ENCODE assay signal across 12 cellular contexts in the genomic region with DNA sequence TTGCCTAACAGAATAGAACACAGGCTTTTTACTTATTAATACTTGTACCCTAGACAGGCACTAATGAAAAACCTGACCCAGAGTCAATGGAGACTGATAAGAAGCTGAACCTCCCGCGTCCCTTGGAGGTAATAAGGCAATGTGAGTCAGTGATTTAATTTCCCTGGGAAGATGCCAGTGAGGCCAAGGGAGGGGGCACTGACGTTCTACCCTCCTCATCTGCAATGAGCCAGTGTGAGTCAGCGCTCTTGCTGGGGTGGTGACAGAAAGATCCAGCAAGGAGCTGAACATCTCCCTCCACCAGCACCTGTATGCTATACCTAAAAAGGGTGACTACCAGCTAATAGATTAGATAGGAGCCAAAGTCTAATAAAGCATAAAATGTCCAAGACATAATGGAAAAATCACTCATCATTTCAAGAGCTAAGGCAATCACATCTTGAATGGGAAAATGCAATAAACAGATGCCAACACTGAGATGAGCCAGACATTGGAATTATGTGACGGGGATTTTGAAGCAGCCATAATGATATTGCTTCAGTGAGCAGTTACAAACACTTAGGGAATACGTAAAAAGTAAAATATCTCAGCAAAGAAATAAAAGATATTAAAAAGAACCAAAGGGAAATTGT.
DNase-seq lines count a peak whose midpoint lies in the region; ATAC-seq, FAIRE-seq and TF ChIP-seq lines count a peak whose summit lies in the region.
"Had no signal": no experiment of that assay in that cellular context is flagged by ENCODE, and none has a peak within 500 bp of the region (broad histone marks: within the 10 kb centered on the region; RNA-seq: fewer than 3 reads in every experiment).

No MANE protein-coding gene starts in this region.

- H3K4me3 ChIP-seq in adrenal gland: no peak overlapping the region
- H3K4me3 ChIP-seq in cardiac muscle cell: no peak overlapping the region
- no peak overlapping the region for H3K4me3 ChIP-seq in skeletal muscle cell (ENCODE audit: low read depth, low read length)

- intact Hi-C loops in adrenal gland (cut with DNase I): no loop called here

- WGBS in adrenal gland, 4 donors: 34 to 41% (median 36%) methylated on average over 6 of the region's 6 CpGs

- peak in 1 of 2 donors; percentile 21 for TF ChIP-seq POLR2A in adrenal gland (IDR thresholded peaks at IDR 0.05)

- H3K27me3 ChIP-seq in adrenal gland (no peaks in the 10 kb centered on the region), cardiac muscle cell (no peaks in the 10 kb centered on the region)

- no peak for ATAC-seq in HG03095 (IDR thresholded peaks at IDR 0.05; ENCODE audit: unreplicated experiment)

- no peak for FAIRE-seq in GM19239 (lab: Jason Lieb, UNC)
- FAIRE-seq: G401.6 had no signal

- H3K27ac ChIP-seq in adrenal gland: peak overlapping the region in 3 of 5 donors; percentile 29 to 82 (median 38)
- H3K27ac ChIP-seq in cardiac muscle cell: peak overlapping the region; percentile 57

- H3K36me3 ChIP-seq in adrenal gland (replicated peaks in 1 of 2) (no peaks in the 10 kb centered on the region), cardiac muscle cell (peaks cover 9% of the 10 kb centered on the region)

- DNase-seq in H4 (ENCODE audit: low spot score) (peak; percentile 86), adrenal gland (peak; percentile 89 to 97 (median 91)), cardiac muscle cell (ENCODE audit: low read depth in 1 of 2, low spot score in 1 of 2) (peak in 1 of 2 donors; percentile 77), skeletal muscle cell (ENCODE audit: low read depth) (peak; percentile 76), NCI-H2107 treated with DMSO at 0.1 percent for 48 hours (lab: John Stamatoyannopoulos, UW; ENCODE audit: unreplicated experiment) (no peak), GM19239 (ENCODE audit: insufficient read length, low spot score) (no peak), NCI-H510A (lab: John Stamatoyannopoulos, UW) (no peak)
- DNase-seq: activated CD4-positive, alpha-beta T cell treated with anti-CD3 and anti-CD28 coated beads for 1 hour; activated naive CD8-positive, alpha-beta T cell treated with anti-CD3 and anti-CD28 coated beads, Interleukin-2, amount 10 ng/mL, durations not matched to agents 7 days and 5 days; naive B cell had no signal

- H3K9me3 ChIP-seq in adrenal gland (replicated peaks in 1 of 3) (no peaks in the 10 kb centered on the region), cardiac muscle cell (ENCODE audit: low read depth) (no peaks in the 10 kb centered on the region)

- TF ChIP-seq CTCF in adrenal gland (IDR thresholded peaks at IDR 0.05) (no peak), cardiac muscle cell (IDR thresholded peaks at IDR 0.05; ENCODE audit: low read depth, low read length) (no peak)

- peaks cover 9 to 10% of the 10 kb centered on the region in 2 donors for H3K4me1 ChIP-seq in adrenal gland (replicated peaks in 1 of 2)
- H3K4me1 ChIP-seq in cardiac muscle cell (ENCODE audit: low read depth): peaks cover 5% of the 10 kb centered on the region

Comparison
In these comparisons a context has a peak if more than half of its experiments do, and no peak if none do; other contexts are left out.
1. DNase-seq: peak in H4 (single experiment), adrenal gland (7 of 7) and skeletal muscle cell (single experiment); none in NCI-H2107 treated with DMSO at 0.1 percent for 48 hours (single experiment), GM19239 (single experiment) and NCI-H510A (single experiment).